ENCODE assay signal across 14 cellular contexts in the genomic region with DNA sequence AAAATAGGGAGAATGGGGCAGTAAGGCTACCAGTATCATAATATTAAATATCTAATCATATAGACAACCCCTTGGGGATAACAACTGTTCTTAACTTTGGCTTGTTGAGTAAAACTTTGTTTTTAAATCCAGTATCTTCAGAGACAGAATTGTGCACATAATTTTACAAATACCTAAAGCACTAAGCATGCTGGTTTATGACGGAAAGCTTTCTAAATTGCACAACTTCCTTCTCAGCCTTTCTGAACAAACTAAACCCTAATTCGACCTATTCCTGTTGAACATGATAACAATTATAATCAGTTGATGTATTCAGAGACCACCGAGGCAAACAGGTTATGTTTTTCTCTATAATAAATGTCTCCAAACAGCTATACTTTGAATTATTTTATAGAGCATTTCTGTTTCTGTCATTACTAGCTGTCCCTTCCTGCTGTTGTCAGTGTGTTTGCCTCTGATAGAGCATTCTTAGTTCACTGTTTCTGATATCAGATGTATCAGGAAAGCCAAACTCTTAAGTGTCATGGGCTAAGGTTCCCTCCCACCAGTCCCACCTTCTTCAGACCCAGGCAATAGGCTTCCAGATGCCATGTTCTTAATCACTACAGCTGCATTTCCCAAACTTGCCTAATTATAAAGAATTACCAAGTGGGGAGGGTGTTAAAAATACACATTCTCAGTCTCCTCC. TPM values are rescaled to one million over a fixed set of nuclear protein-coding genes. Genes with fewer than 3 reads are reported as not detected.
DNase-seq lines count a peak whose midpoint lies in the region; ATAC-seq and TF ChIP-seq lines count a peak whose summit lies in the region.
"Had no signal": no experiment of that assay in that cellular context is flagged by ENCODE, and none has a peak within 500 bp of the region (broad histone marks: within the 10 kb centered on the region; RNA-seq: fewer than 3 reads in every experiment).

No MANE protein-coding gene starts in this region.

- H3K9me3 ChIP-seq in liver (ENCODE audit: control insufficient read depth in 4 of 4, low read length in 3 of 4): no peaks in the 10 kb centered on the region

- H3K27me3 ChIP-seq in liver (ENCODE audit: control insufficient read depth in 4 of 4, insufficient read depth in 4 of 4, low read length in 3 of 4): no peaks in the 10 kb centered on the region
- H3K27me3 ChIP-seq: MG63 had no signal

- DNase-seq in NCI-H226: peak; percentile 49
- DNase-seq in chondrocyte (ENCODE audit: low spot score): no peak
- no peak for DNase-seq in SHP77 (lab: John Stamatoyannopoulos, UW)
- DNase-seq in stimulated activated CD4-positive, alpha-beta T cell treated with anti-CD3 and anti-CD28 coated beads, Interleukin-4, amount 100 ng/mL, for 4 hours: no peak
- DNase-seq: activated gamma-delta T cell, DMS79 treated with DMSO at 0.1 percent for 48 hours, NCI-H69 had no signal

- H3K4me1 ChIP-seq in liver (ENCODE audit: control insufficient read depth in 4 of 4, insufficient read depth in 4 of 4, low read length in 3 of 4): peaks cover 8 to 27% (median 14%) of the 10 kb centered on the region in 4 donors
- peaks cover 3% of the 10 kb centered on the region for H3K4me1 ChIP-seq in urinary bladder (ENCODE audit: insufficient read depth)

- no peaks in the 10 kb centered on the region for H3K9me3 Mint-ChIP-seq in chondrocyte (ENCODE audit: low read depth)
- H3K9me3 Mint-ChIP-seq: memory B cell had no signal

- H3K4me1 Mint-ChIP-seq in chondrocyte (ENCODE audit: low read depth): peaks cover 36% of the 10 kb centered on the region

- no peak overlapping the region for H3K4me3 Mint-ChIP-seq in chondrocyte (ENCODE audit: unreplicated experiment)
- H3K4me3 Mint-ChIP-seq: memory B cell had no signal

- H3K27ac Mint-ChIP-seq in chondrocyte (ENCODE audit: unreplicated experiment): peak overlapping the region; percentile 85
- H3K27ac Mint-ChIP-seq: memory B cell had no signal

- H3K27me3 Mint-ChIP-seq in chondrocyte (ENCODE audit: low read depth): no peaks in the 10 kb centered on the region
- H3K27me3 Mint-ChIP-seq: memory B cell had no signal

- no peak overlapping the region for H3K4me3 ChIP-seq in liver (ENCODE audit: low read depth in 1 of 3, low read length in 3 of 3)
- no peak overlapping the region for H3K4me3 ChIP-seq in urinary bladder (ENCODE audit: low read depth, low read length)
- H3K4me3 ChIP-seq: MG63, skin epidermis had no signal

- peaks cover 0 to 2% (median 0%) of the 10 kb centered on the region in 4 donors for H3K36me3 ChIP-seq in liver (ENCODE audit: control insufficient read depth in 4 of 4, insufficient read depth in 3 of 4, low read depth in 1 of 4, low read length in 3 of 4)
- no peaks in the 10 kb centered on the region for H3K36me3 ChIP-seq in urinary bladder (ENCODE audit: insufficient read depth)

- TF ChIP-seq CTCF in chondrocyte (IDR thresholded peaks at IDR 0.05) (no peak), liver (IDR thresholded peaks at IDR 0.05; ENCODE audit: low read depth, low read length, missing input control) (no peak)

- no peaks in the 10 kb centered on the region for H3K36me3 Mint-ChIP-seq in chondrocyte (ENCODE audit: low read depth)
- H3K36me3 Mint-ChIP-seq: memory B cell had no signal

- H3K27ac ChIP-seq in liver (ENCODE audit: low read depth in 1 of 2, low read length in 2 of 2): peak overlapping the region; percentile 64 to 70
- peak overlapping the region; percentile 70 for H3K27ac ChIP-seq in urinary bladder (ENCODE audit: low read depth)

- ATAC-seq in GM21786 (IDR thresholded peaks at IDR 0.05; ENCODE audit: unreplicated experiment): no peak

- no peak for TF ChIP-seq RAD21 in liver (IDR thresholded peaks at IDR 0.05)

- WGBS in liver: 14% methylated on average over 3 of the region's 3 CpGs
- WGBS in urinary bladder: 44% methylated on average over 3 of the region's 3 CpGs

- no peak overlapping the region for H3K9ac ChIP-seq in liver (ENCODE audit: low read depth in 1 of 2, low read length in 2 of 2)

TF ChIP-seq in liver, 16 proteins besides CTCF, POLR2A, EP300 and RAD21:
- TF ChIP-seq HNF4A (conservative IDR thresholded peaks at IDR 0.05) (no peak), JUND (IDR thresholded peaks at IDR 0.05) (no peak), ATF3 (IDR thresholded peaks at IDR 0.05) (no peak), NR2F2 (IDR thresholded peaks at IDR 0.05) (no peak)
- TF ChIP-seq, protein P1, sequence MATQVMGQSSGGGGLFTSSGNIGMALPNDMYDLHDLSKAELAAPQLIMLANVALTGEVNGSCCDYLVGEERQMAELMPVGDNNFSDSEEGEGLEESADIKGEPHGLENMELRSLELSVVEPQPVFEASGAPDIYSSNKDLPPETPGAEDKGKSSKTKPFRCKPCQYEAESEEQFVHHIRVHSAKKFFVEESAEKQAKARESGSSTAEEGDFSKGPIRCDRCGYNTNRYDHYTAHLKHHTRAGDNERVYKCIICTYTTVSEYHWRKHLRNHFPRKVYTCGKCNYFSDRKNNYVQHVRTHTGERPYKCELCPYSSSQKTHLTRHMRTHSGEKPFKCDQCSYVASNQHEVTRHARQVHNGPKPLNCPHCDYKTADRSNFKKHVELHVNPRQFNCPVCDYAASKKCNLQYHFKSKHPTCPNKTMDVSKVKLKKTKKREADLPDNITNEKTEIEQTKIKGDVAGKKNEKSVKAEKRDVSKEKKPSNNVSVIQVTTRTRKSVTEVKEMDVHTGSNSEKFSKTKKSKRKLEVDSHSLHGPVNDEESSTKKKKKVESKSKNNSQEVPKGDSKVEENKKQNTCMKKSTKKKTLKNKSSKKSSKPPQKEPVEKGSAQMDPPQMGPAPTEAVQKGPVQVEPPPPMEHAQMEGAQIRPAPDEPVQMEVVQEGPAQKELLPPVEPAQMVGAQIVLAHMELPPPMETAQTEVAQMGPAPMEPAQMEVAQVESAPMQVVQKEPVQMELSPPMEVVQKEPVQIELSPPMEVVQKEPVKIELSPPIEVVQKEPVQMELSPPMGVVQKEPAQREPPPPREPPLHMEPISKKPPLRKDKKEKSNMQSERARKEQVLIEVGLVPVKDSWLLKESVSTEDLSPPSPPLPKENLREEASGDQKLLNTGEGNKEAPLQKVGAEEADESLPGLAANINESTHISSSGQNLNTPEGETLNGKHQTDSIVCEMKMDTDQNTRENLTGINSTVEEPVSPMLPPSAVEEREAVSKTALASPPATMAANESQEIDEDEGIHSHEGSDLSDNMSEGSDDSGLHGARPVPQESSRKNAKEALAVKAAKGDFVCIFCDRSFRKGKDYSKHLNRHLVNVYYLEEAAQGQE (IDR thresholded peaks at IDR 0.05): no peak

RNA-seq across cellular contexts. Expression of gene ZHX3, which starts 8.7 kb away (rescaled TPM):
- 52.6 to 55.5 TPM (median 52.9 TPM) in 3 replicates for total RNA-seq in chondrocyte
- 10 to 100 TPM in 1 of 2 donors, 1 to 10 TPM in 1; 3.2 to 30.0 TPM for total RNA-seq in liver
- 1 to 10 TPM; 7.6 to 8.4 TPM for polyA plus RNA-seq in liver
- 15.4 TPM for total RNA-seq in urinary bladder
- 28.2 TPM for polyA plus RNA-seq in urinary bladder

RNA-seq across cellular contexts. Expression of gene LPIN3, which starts 31.8 kb away (rescaled TPM):
- total RNA-seq in chondrocyte (3.3 to 5.1 TPM (median 3.5 TPM) in 3 replicates), liver (10 to 100 TPM in 1 of 2 donors, 1 to 10 TPM in 1; 1.5 to 19.8 TPM), urinary bladder (4.7 TPM)
- polyA plus RNA-seq in liver (10 to 100 TPM in 1 of 2 donors, 1 to 10 TPM in 1; 7.0 to 32.4 TPM), urinary bladder (10.8 TPM)

RNA-seq across cellular contexts. Expression of gene EMILIN3, which starts 57.7 kb away (rescaled TPM):
- total RNA-seq in chondrocyte (0.46 to 1.2 TPM (median 0.47 TPM) in 3 replicates), liver (under 1 TPM in 1 of 2 donors, not detected in 1; 0.17 TPM), urinary bladder (4.1 TPM)
- polyA plus RNA-seq in liver (under 1 TPM; 0.05 to 0.79 TPM), urinary bladder (2.1 TPM)
- total RNA-seq: endothelial cell of umbilical vein had no signal
